Comparison of ENCODE assay signal across 27 cellular contexts in genomic region chr7:91373401-91373800, GRCh38.
DNase-seq lines count a peak whose midpoint lies in the region; ATAC-seq and TF ChIP-seq lines count a peak whose summit lies in the region.
"Had no signal": no experiment of that assay in that cellular context is flagged by ENCODE, and none has a peak within 500 bp of the region (broad histone marks: within the 10 kb centered on the region; RNA-seq: fewer than 3 reads in every experiment).

No MANE protein-coding gene starts in this region.

- H3K9me3 ChIP-seq in WERI-Rb-1 (ENCODE audit: severe bottlenecking), result no peaks in the 10 kb centered on the region
- H3K9me3 ChIP-seq: HAP-1, MG63, Peyer's patch, SK-N-SH had no signal

- H3K36me3 ChIP-seq in WERI-Rb-1, result no peaks in the 10 kb centered on the region
- H3K36me3 ChIP-seq: BE2C, HAP-1, MG63, Peyer's patch had no signal

- TF ChIP-seq CTCF in WERI-Rb-1 (IDR thresholded peaks at IDR 0.05; ENCODE audit: low read depth, low read length), result no peak

- DNase-seq in NCI-H1694 treated with DMSO at 0.1 percent for 48 hours (lab: John Stamatoyannopoulos, UW) (peak; percentile 3), NCI-H1694 (lab: John Stamatoyannopoulos, UW) (no peak), NCI-H524 (lab: John Stamatoyannopoulos, UW) (peak; percentile 80 to 88), WERI-Rb-1 (peak; percentile 69), erythroblast (lab: John Stamatoyannopoulos, UW) (no peak)
- no peak for DNase-seq in NK-92 treated with Interleukin-12 subunit alpha and Interleukin-12 subunit beta, amount 100 ng/mL, for 24 hours (lab: John Stamatoyannopoulos, UW)
- DNase-seq: 8988T; ACHN; BE2C; CD4-positive, alpha-beta T cell; DMS79; GF-D8; GOT3; HFFc6; IMR-90; MG63; NCI-H2081; NCI-H345; NCI-H510A treated with DMSO at 0.1 percent for 48 hours; NCI-H774; OCI-M1; Peyer's patch; SHP77 treated with DMSO at 0.1 percent for 48 hours; SK-N-SH; SW 1271 had no signal

- H3K27ac ChIP-seq in WERI-Rb-1, result peak overlapping the region; percentile 2; the same call in 1 of the 2 replicates
- H3K27ac ChIP-seq: Peyer's patch had no signal

- no peaks in the 10 kb centered on the region for H3K27me3 ChIP-seq in WERI-Rb-1 (ENCODE audit: insufficient read depth, low read depth, severe bottlenecking)
- H3K27me3 ChIP-seq: BE2C, MG63, Peyer's patch had no signal

- no peak for TF ChIP-seq POLR2A in erythroblast (IDR thresholded peaks at IDR 0.05; ENCODE audit: low read length)

- ATAC-seq in GM21717 (IDR thresholded peaks at IDR 0.05; ENCODE audit: unreplicated experiment), result no peak

- H3K4me3 ChIP-seq in WERI-Rb-1 (ENCODE audit: low read depth, low read length), result no peak overlapping the region
- H3K4me3 ChIP-seq: HAP-1, MG63, Peyer's patch had no signal

Comparison
In these comparisons a context has a peak if more than half of its experiments do, and no peak if none do; other contexts are left out.
1. DNase-seq: peak in NCI-H1694 treated with DMSO at 0.1 percent for 48 hours (single experiment), NCI-H524 (2 of 2) and WERI-Rb-1 (single experiment); none in NCI-H1694 (single experiment), erythroblast (0 of 2) and NK-92 treated with Interleukin-12 subunit alpha and Interleukin-12 subunit beta, amount 100 ng/mL, for 24 hours (single experiment).